8 cellular contexts compared by ENCODE assay signal in genomic region chr12:104958946-104959841, GRCh38. TPM values are rescaled to one million over a fixed set of nuclear protein-coding genes. Genes with fewer than 3 reads are reported as not detected.
A peak's percentile ranks its signal among the peaks of the same experiment; 100 is the strongest.
DNase-seq lines count a peak whose midpoint lies in the region; ATAC-seq and TF ChIP-seq lines count a peak whose summit lies in the region.

No MANE protein-coding gene starts in this region.

- intact Hi-C loops in activated CD8-positive, alpha-beta T cell treated with anti-CD3 and anti-CD28 coated beads for 36 hours (cut with micrococcal nuclease) = no loop called here

- CTCF ChIA-PET in HEK293 (lab: Yijun Ruan, JAX) = interaction anchor here (0.6 to 1.4 kb wide), 11 partner anchors 8 to 586 kb away, joined by 3 to 7 read pairs (median 4); no protein-coding TSS in a partner anchor
- CTCF ChIA-PET in activated CD8-positive, alpha-beta T cell treated with anti-CD3 and anti-CD28 coated beads for 36 hours (lab: Charles Lee) = interaction anchor here (0.7 to 3.0 kb wide), 19 partner anchors 8 to 584 kb away, joined by 3 to 13 read pairs (median 4); partner anchors contain the start of gene NOPCHAP1

- H3K9me3 Mint-ChIP-seq in activated CD8-positive, alpha-beta T cell treated with anti-CD3 and anti-CD28 coated beads for 36 hours = no peaks in the 10 kb centered on the region

- H3K36me3 Mint-ChIP-seq in activated CD8-positive, alpha-beta T cell treated with anti-CD3 and anti-CD28 coated beads for 36 hours (ENCODE audit: low read depth) = no peaks in the 10 kb centered on the region

- peak overlapping the region; percentile 59 to 74 (median 64) for H3K9ac ChIP-seq in skeletal muscle tissue (ENCODE audit: low read depth in 1 of 3, low read length in 3 of 3)

- H3K4me1 ChIP-seq in HEK293 (ENCODE audit: control insufficient read depth, insufficient read depth, low read length) (peaks cover 12% of the 10 kb centered on the region), skeletal muscle tissue (ENCODE audit: control insufficient read depth in 3 of 3, insufficient read depth in 3 of 3, low read length in 3 of 3) (peaks cover 10 to 12% (median 11%) of the 10 kb centered on the region in 3 donors)

- peak overlapping the region; percentile 76 for H3K4me3 ChIP-seq in AG10803 (ENCODE audit: low read length)
- peak overlapping the region; percentile 94 for H3K4me3 ChIP-seq in HEK293 (ENCODE audit: low read depth, low read length)
- H3K4me3 ChIP-seq in skeletal muscle tissue (ENCODE audit: low read length in 3 of 3) = peak overlapping the region; percentile 73 to 79 (median 78)

- DNase-seq in AG10803 (ENCODE audit: low read depth) (peak; percentile 60), hepatic stellate cell (ENCODE audit: low spot score) (peak; percentile 50), foreskin melanocyte (no peak)
- DNase-seq in activated CD8-positive, alpha-beta T cell treated with anti-CD3 and anti-CD28 coated beads for 36 hours = no peak

- H3K4me1 Mint-ChIP-seq in activated CD8-positive, alpha-beta T cell treated with anti-CD3 and anti-CD28 coated beads for 36 hours (ENCODE audit: low read depth) = peaks cover 24% of the 10 kb centered on the region

- peaks cover 17% of the 10 kb centered on the region for H3K27me3 Mint-ChIP-seq in activated CD8-positive, alpha-beta T cell treated with anti-CD3 and anti-CD28 coated beads for 36 hours

- H3K9me3 ChIP-seq in HEK293 (ENCODE audit: control insufficient read depth, insufficient read depth, low read depth, low read length) = no peaks in the 10 kb centered on the region
- H3K9me3 ChIP-seq in skeletal muscle tissue (ENCODE audit: control insufficient read depth in 3 of 3, low read length in 3 of 3) = no peaks in the 10 kb centered on the region

- H3K36me3 ChIP-seq in HEK293 (ENCODE audit: control insufficient read depth in 2 of 2, insufficient read depth in 1 of 2, low read length in 2 of 2) (no peaks in the 10 kb centered on the region), skeletal muscle tissue (ENCODE audit: control insufficient read depth in 3 of 3, insufficient read depth in 3 of 3, low read length in 3 of 3) (no peaks in the 10 kb centered on the region)

- peak overlapping the region; percentile 84 for H3K27ac Mint-ChIP-seq in activated CD8-positive, alpha-beta T cell treated with anti-CD3 and anti-CD28 coated beads for 36 hours

- TF ChIP-seq CTCF in AG10803 (conservative IDR thresholded peaks at IDR 0.05; ENCODE audit: low read length) (no peak), HEK293 (tag by site-specific recombination; IDR thresholded peaks at IDR 0.05) (no peak)
- TF ChIP-seq CTCF in activated CD8-positive, alpha-beta T cell treated with anti-CD3 and anti-CD28 coated beads for 36 hours (IDR thresholded peaks at IDR 0.05) = no peak

- ATAC-seq in activated CD8-positive, alpha-beta T cell treated with anti-CD3 and anti-CD28 coated beads for 36 hours = no peak
- ATAC-seq in HG03039 (IDR thresholded peaks at IDR 0.05; ENCODE audit: unreplicated experiment) = no peak
- no peak for ATAC-seq in GM18858 (IDR thresholded peaks at IDR 0.05; ENCODE audit: unreplicated experiment)

- peak overlapping the region; percentile 78 for H3K4me3 Mint-ChIP-seq in activated CD8-positive, alpha-beta T cell treated with anti-CD3 and anti-CD28 coated beads for 36 hours

- H3K27ac ChIP-seq in HEK293 (ENCODE audit: extremely low read depth, low read depth, low read length) (peak overlapping the region; percentile 85), skeletal muscle tissue (ENCODE audit: low read depth, low read length) (peak overlapping the region; percentile 23)

- POLR2A ChIA-PET in HEK293 (lab: Yijun Ruan, JAX) = interaction anchor here (0.5 to 2.5 kb wide), 6 partner anchors 14 to 52 kb away, joined by 3 to 12 read pairs (median 3); partner anchors contain the start of gene NOPCHAP1
- POLR2A ChIA-PET in activated CD8-positive, alpha-beta T cell treated with anti-CD3 and anti-CD28 coated beads for 36 hours (lab: Charles Lee) = interaction anchor here (0.9 to 1.6 kb wide), 6 partner anchors 12 to 79 kb away, joined by 3 to 4 read pairs (median 4); no protein-coding TSS in a partner anchor

- H3K27me3 ChIP-seq in skeletal muscle tissue (ENCODE audit: control insufficient read depth in 3 of 3, insufficient read depth in 3 of 3, low read length in 3 of 3) = peaks cover 0 to 16% (median 12%) of the 10 kb centered on the region in 3 donors

TF ChIP-seq in HEK293, 187 proteins besides CTCF, POLR2A, EP300 and RAD21:
- TF ChIP-seq ZBTB20 (tag by site-specific recombination; IDR thresholded peaks at IDR 0.05) (peak; percentile 4), ZNF664 (tag by site-specific recombination; IDR thresholded peaks at IDR 0.05) (no peak), ZSCAN30 (tag by site-specific recombination; IDR thresholded peaks at IDR 0.05) (no peak), ZNF785 (tag by site-specific recombination; IDR thresholded peaks at IDR 0.05) (no peak), ZBTB17 (tag by site-specific recombination; IDR thresholded peaks at IDR 0.05) (peak; percentile 45), PRDM10 (tag by site-specific recombination; IDR thresholded peaks at IDR 0.05) (0 out of 2 replicates have a peak, but pooled peaks have one; percentile 12), SP7 (tag by site-specific recombination; IDR thresholded peaks at IDR 0.05) (peak; percentile 79), ZNF394 (tag by site-specific recombination; IDR thresholded peaks at IDR 0.05; ENCODE audit: borderline replicate concordance) (peak; percentile 6; the same call in 1 of the 2 replicates), WT1 (tag by site-specific recombination; IDR thresholded peaks at IDR 0.05) (0 out of 2 replicates have a peak, but pooled peaks have one; percentile 5), ZNF335 (tag by site-specific recombination; conservative IDR thresholded peaks at IDR 0.05) (peak; percentile 72), PRDM1 (tag by site-specific recombination; IDR thresholded peaks at IDR 0.05) (peak; percentile 65)
TF ChIP-seq in HEK293: peak in this region for 8.

RNA-seq across cellular contexts. Expression of gene SLC41A2, which starts 1.1 kb away (rescaled TPM):
- 10 to 100 TPM in 1 of 2 experiments, 1 to 10 TPM in 1; 5.3 to 11.1 TPM for total RNA-seq in activated CD8-positive, alpha-beta T cell treated with anti-CD3 and anti-CD28 coated beads for 36 hours
- 12.0 TPM for total RNA-seq in skeletal muscle tissue

RNA-seq across cellular contexts. Expression of gene NOPCHAP1, which starts 26.9 kb away (rescaled TPM):
- 10 to 100 TPM; 39.4 to 42.0 TPM for total RNA-seq in activated CD8-positive, alpha-beta T cell treated with anti-CD3 and anti-CD28 coated beads for 36 hours
- total RNA-seq in skeletal muscle tissue = 6.3 TPM

Comparison
In these comparisons a context has a peak if more than half of its experiments do, and no peak if none do; other contexts are left out.
1. DNase-seq: peak in AG10803 (single experiment) and hepatic stellate cell (single experiment); none in activated CD8-positive, alpha-beta T cell treated with anti-CD3 and anti-CD28 coated beads for 36 hours (single experiment) and foreskin melanocyte (single experiment).
2. Peak in every context shown above with its lines, with median percentiles within 50 percentile points of each other: H3K4me3 ChIP-seq.